ENCODE assay signal across 36 cellular contexts in the genomic region with DNA sequence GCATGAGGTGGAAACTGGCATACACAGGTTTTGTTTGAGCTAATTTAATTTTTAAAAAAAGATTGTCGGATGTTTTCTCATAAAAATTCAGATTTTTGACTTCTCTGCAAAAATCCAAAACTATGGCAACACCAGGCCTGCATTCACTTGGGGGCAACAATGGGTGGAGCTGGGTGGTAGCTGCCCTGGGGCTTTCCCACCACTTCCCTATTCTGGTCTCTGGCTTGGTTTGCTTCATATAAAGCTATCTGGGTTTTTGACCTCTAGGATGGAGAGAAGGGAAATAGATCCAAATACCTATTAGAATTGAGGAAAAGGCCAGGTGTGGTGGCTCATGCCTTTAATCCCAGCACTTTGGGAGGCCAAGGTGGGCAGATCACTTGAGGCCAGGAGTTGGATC. TPM values are rescaled to one million over a fixed set of nuclear protein-coding genes. Genes with fewer than 3 reads are reported as not detected.
"Had no signal": no experiment of that assay in that cellular context is flagged by ENCODE, and none has a peak within 500 bp of the region (broad histone marks: within the 10 kb centered on the region; RNA-seq: fewer than 3 reads in every experiment).

No MANE protein-coding gene starts in this region.

- H3K27ac Mint-ChIP-seq: nephron progenitor cell; stimulated activated effector memory CD8-positive, alpha-beta T cell treated with anti-CD3 and anti-CD28 coated beads, Interleukin-12 subunit alpha, Interleukin-12 subunit beta, amount 100 ng/mL, for 72 hours had no signal

- H3K36me3 ChIP-seq: gastroesophageal sphincter, heart left ventricle, ovary, sigmoid colon, stomach, thyroid gland had no signal

- H3K9me3 ChIP-seq: esophagus muscularis mucosa, gastroesophageal sphincter, ovary, psoas muscle, thyroid gland had no signal

- H3K4me3 ChIP-seq: coronary artery, esophagus muscularis mucosa, gastroesophageal sphincter, heart left ventricle, hepatocyte, ovary, psoas muscle, sigmoid colon, stomach, thyroid gland had no signal

- H3K27ac ChIP-seq: coronary artery, esophagus muscularis mucosa, foreskin keratinocyte, gastroesophageal sphincter, heart left ventricle, hepatocyte, ovary, psoas muscle, sigmoid colon, stomach, thyroid gland had no signal

- H3K4me1 ChIP-seq: foreskin keratinocyte, thyroid gland had no signal

- ATAC-seq: gastroesophageal sphincter; heart left ventricle; left lobe of liver; naive thymus-derived CD8-positive, alpha-beta T cell; psoas muscle; right cardiac atrium; stimulated activated effector memory CD8-positive, alpha-beta T cell treated with anti-CD3 and anti-CD28 coated beads, Interleukin-12 subunit alpha, Interleukin-12 subunit beta, amount 100 ng/mL, for 72 hours had no signal

- H3K27me3 ChIP-seq: gastroesophageal sphincter, heart left ventricle, hepatocyte, ovary, sigmoid colon, thyroid gland had no signal

- H3K4me1 Mint-ChIP-seq: stimulated activated effector memory CD8-positive, alpha-beta T cell treated with anti-CD3 and anti-CD28 coated beads, Interleukin-12 subunit alpha, Interleukin-12 subunit beta, amount 100 ng/mL, for 72 hours had no signal

- H3K4me3 Mint-ChIP-seq: naive thymus-derived CD8-positive, alpha-beta T cell; nephron progenitor cell; stimulated activated effector memory CD8-positive, alpha-beta T cell treated with anti-CD3 and anti-CD28 coated beads, Interleukin-12 subunit alpha, Interleukin-12 subunit beta, amount 100 ng/mL, for 72 hours had no signal

- DNase-seq: dermis blood vessel endothelial cell; effector memory CD4-positive, alpha-beta T cell; foreskin keratinocyte; heart left ventricle; kidney; mesendoderm; midbrain; naive thymus-derived CD8-positive, alpha-beta T cell; nephron progenitor cell; occipital lobe; ovary; posterior cingulate gyrus; psoas muscle; right cardiac atrium; sigmoid colon; stimulated activated CD4-positive, alpha-beta T cell treated with anti-CD3 and anti-CD28 coated beads, Interleukin-2, amount 100 ng/mL, for 24 hours; stimulated activated CD4-positive, alpha-beta T cell treated with anti-CD3 and anti-CD28 coated beads, Interleukin-4, amount 100 ng/mL, for 24 hours; stimulated activated naive CD4-positive, alpha-beta T cell treated with Interleukin-2 at 50 U/mL for 16 hours; stomach; thyroid gland had no signal

RNA-seq across cellular contexts. Expression of a gene that starts 55.1 kb away (rescaled TPM):
- total RNA-seq: dermis blood vessel endothelial cell; endothelial cell of umbilical vein; epithelial cell of proximal tubule; esophagus muscularis mucosa; foreskin keratinocyte; gastroesophageal sphincter; heart left ventricle; hepatocyte; kidney; left lobe of liver; liver; lung microvascular endothelial cell; mucosa of gallbladder; naive thymus-derived CD8-positive, alpha-beta T cell; occipital lobe; renal cortical epithelial cell; sigmoid colon; stomach; subcutaneous adipose tissue; temporal lobe; thyroid gland had no signal
- polyA plus RNA-seq: endothelial cell of umbilical vein; fibroblast of lung; foreskin keratinocyte; naive thymus-derived CD8-positive, alpha-beta T cell; ovary; sigmoid colon; stomach; urinary bladder had no signal
